Comparison of ENCODE assay signal across 25 cellular contexts in genomic region chr3:145188079-145188785, GRCh38.
"Had no signal": no experiment of that assay in that cellular context is flagged by ENCODE, and none has a peak within 500 bp of the region (broad histone marks: within the 10 kb centered on the region; RNA-seq: fewer than 3 reads in every experiment).

No MANE protein-coding gene starts in this region.

- H3K9me3 Mint-ChIP-seq: activated naive CD8-positive, alpha-beta T cell treated with anti-CD3 and anti-CD28 coated beads for 36 hours; activated T-helper 17 cell treated with anti-CD3 and anti-CD28 coated beads, Interleukin-2, amount 50 U/mL, for 72 hours had no signal

- H3K9me3 ChIP-seq: esophagus muscularis mucosa, sigmoid colon, thyroid gland had no signal

- H3K27ac ChIP-seq: breast epithelium, esophagus muscularis mucosa, sigmoid colon, thyroid gland had no signal

- FAIRE-seq: colon, endothelial cell of umbilical vein, frontal cortex, TTC549 had no signal

- H3K27me3 Mint-ChIP-seq: activated naive CD8-positive, alpha-beta T cell treated with anti-CD3 and anti-CD28 coated beads for 36 hours; activated T-cell treated with anti-CD3 and anti-CD28 coated beads, Interleukin-2, amount 50 U/mL, for 24 hours; activated T-helper 17 cell treated with anti-CD3 and anti-CD28 coated beads, Interleukin-2, amount 50 U/mL, for 72 hours; central memory CD8-positive, alpha-beta T cell; natural killer cell treated with Interleukin-12 subunit alpha and Interleukin-12 subunit beta and Interleukin-15 and Interleukin-18, amount 100 ng/mL, for 72 hours had no signal

- H3K4me1 Mint-ChIP-seq: activated naive CD8-positive, alpha-beta T cell treated with anti-CD3 and anti-CD28 coated beads for 36 hours; activated T-helper 17 cell treated with anti-CD3 and anti-CD28 coated beads, Interleukin-2, amount 50 U/mL, for 72 hours; central memory CD8-positive, alpha-beta T cell had no signal

- H3K36me3 ChIP-seq: breast epithelium, esophagus muscularis mucosa, sigmoid colon, thyroid gland had no signal

- H3K4me3 ChIP-seq: breast epithelium, esophagus muscularis mucosa, sigmoid colon, thyroid gland had no signal

- H3K4me1 ChIP-seq: breast epithelium, thyroid gland had no signal

- H3K36me3 Mint-ChIP-seq: activated naive CD8-positive, alpha-beta T cell treated with anti-CD3 and anti-CD28 coated beads for 36 hours; natural killer cell treated with Interleukin-12 subunit alpha and Interleukin-12 subunit beta and Interleukin-15 and Interleukin-18, amount 100 ng/mL, for 72 hours had no signal

- ATAC-seq: activated T-helper 17 cell treated with anti-CD3 and anti-CD28 coated beads, Interleukin-2, amount 50 U/mL, for 72 hours; left ventricle myocardium superior; natural killer cell treated with Interleukin-12 subunit alpha and Interleukin-12 subunit beta and Interleukin-15 and Interleukin-18, amount 100 ng/mL, for 72 hours had no signal

- H3K4me3 Mint-ChIP-seq: activated naive CD8-positive, alpha-beta T cell treated with anti-CD3 and anti-CD28 coated beads for 36 hours; activated T-cell treated with anti-CD3 and anti-CD28 coated beads, Interleukin-2, amount 50 U/mL, for 24 hours; activated T-helper 17 cell treated with anti-CD3 and anti-CD28 coated beads, Interleukin-2, amount 50 U/mL, for 72 hours; central memory CD8-positive, alpha-beta T cell; natural killer cell treated with Interleukin-12 subunit alpha and Interleukin-12 subunit beta and Interleukin-15 and Interleukin-18, amount 100 ng/mL, for 72 hours had no signal

- H3K27me3 ChIP-seq: breast epithelium, esophagus muscularis mucosa, sigmoid colon, thyroid gland had no signal

- DNase-seq: activated CD4-positive, alpha-beta T cell treated with anti-CD3 and anti-CD28 coated beads, Interleukin-2, amount 50 U/mL, for 4 hours; activated CD8-positive, alpha-beta memory T cell treated with anti-CD3 and anti-CD28 coated beads for 24 hours; activated CD8-positive, alpha-beta memory T cell treated with anti-CD3 and anti-CD28 coated beads, Interleukin-2, amount 50 U/mL, for 4 hours; activated naive CD4-positive, alpha-beta T cell treated with Interleukin-2 at 50 U/mL for 16 hours; activated naive CD8-positive, alpha-beta T cell treated with anti-CD3 and anti-CD28 coated beads for 36 hours; activated T-cell treated with anti-CD3 and anti-CD28 coated beads, Interleukin-2, amount 50 U/mL, for 24 hours; effector memory CD4-positive, alpha-beta T cell; hippocampal formation; left ventricle myocardium superior; mammary epithelial cell; retina; sigmoid colon; stimulated activated CD4-positive, alpha-beta T cell treated with anti-CD3 and anti-CD28 coated beads, Interleukin-4, amount 100 ng/mL, for 1 hour; stimulated activated naive CD4-positive, alpha-beta T cell treated with Interleukin-2 at 50 U/mL for 16 hours; T-helper 1 cell; thyroid gland had no signal

- H3K27ac Mint-ChIP-seq: activated naive CD8-positive, alpha-beta T cell treated with anti-CD3 and anti-CD28 coated beads for 36 hours; activated T-cell treated with anti-CD3 and anti-CD28 coated beads, Interleukin-2, amount 50 U/mL, for 24 hours; activated T-helper 17 cell treated with anti-CD3 and anti-CD28 coated beads, Interleukin-2, amount 50 U/mL, for 72 hours; natural killer cell treated with Interleukin-12 subunit alpha and Interleukin-12 subunit beta and Interleukin-15 and Interleukin-18, amount 100 ng/mL, for 72 hours had no signal
